Comparison of ENCODE assay signal across 18 cellular contexts in the genomic region with DNA sequence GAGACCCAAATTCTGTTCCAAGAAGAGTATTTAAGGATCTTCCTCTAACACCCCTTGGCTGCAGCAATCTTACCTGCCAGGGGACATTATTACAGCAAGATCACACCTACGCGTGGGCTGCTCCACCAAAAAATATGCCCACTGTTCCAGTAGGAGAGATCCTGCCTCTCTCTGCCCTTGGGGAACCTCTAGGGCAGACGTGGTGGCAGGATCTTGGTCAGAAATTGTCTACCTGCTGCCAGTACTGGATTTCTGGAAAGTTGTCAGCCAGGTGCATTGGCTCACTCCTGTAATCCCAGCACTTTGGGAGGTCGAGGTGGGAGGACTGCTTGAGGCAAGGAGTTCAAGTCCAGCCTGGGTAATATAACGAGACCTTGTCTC.
DNase-seq lines count a peak whose midpoint lies in the region; ATAC-seq and TF ChIP-seq lines count a peak whose summit lies in the region.
"Had no signal": no experiment of that assay in that cellular context is flagged by ENCODE, and none has a peak within 500 bp of the region (broad histone marks: within the 10 kb centered on the region; RNA-seq: fewer than 3 reads in every experiment).

No MANE protein-coding gene starts in this region.

- 88 to 98% methylated on average over 2 to 5 of the region's 5 CpGs for WGBS in mesodermal cell (ENCODE audit: insufficient coverage in 2 of 2), 2 experiments

- no peaks in the 10 kb centered on the region for H3K27me3 ChIP-seq in DND-41 (ENCODE audit: insufficient read depth, low read length, poor library complexity)
- H3K27me3 ChIP-seq in dorsolateral prefrontal cortex = no peaks in the 10 kb centered on the region

- TF ChIP-seq CTCF in DND-41 (IDR thresholded peaks at IDR 0.05; ENCODE audit: borderline replicate concordance, extremely low read depth, low read length, poor library complexity, severe bottlenecking) = no peak
- peak in 2 of 56 donors; percentile 0 to 2 for TF ChIP-seq CTCF in dorsolateral prefrontal cortex (IDR thresholded peaks at IDR 0.05 in 54 of 56, conservative IDR thresholded peaks at IDR 0.05 in 2 of 56; ENCODE audit: low read depth in 1 of 56, partially characterized antibody in 56 of 56)
- no peak for TF ChIP-seq CTCF in GM13977 (IDR thresholded peaks at IDR 0.05; ENCODE audit: extremely low read depth, insufficient read depth, missing control alignments)
- TF ChIP-seq CTCF in MCF 10A (IDR thresholded peaks at IDR 0.05; ENCODE audit: unreplicated experiment) = no peak

- peak overlapping the region; percentile 53 for H3K9ac ChIP-seq in DND-41 (ENCODE audit: low read depth, low read length)

- H2AFZ ChIP-seq in DND-41 (ENCODE audit: low read depth, low read length) = peak overlapping the region; percentile 76

- no peak overlapping the region for H3K4me3 Mint-ChIP-seq in MCF 10A (ENCODE audit: unreplicated experiment)
- H3K4me3 Mint-ChIP-seq: CD8-positive, alpha-beta memory T cell had no signal

- H3K4me1 ChIP-seq in DND-41 (ENCODE audit: insufficient read depth, low read length) (peaks cover 40% of the 10 kb centered on the region), mesodermal cell (ENCODE audit: control insufficient read depth, insufficient read depth, low read length, poor library complexity, severe bottlenecking) (peaks cover 8% of the 10 kb centered on the region)
- H3K4me1 ChIP-seq: A549 had no signal

- H3K4me1 Mint-ChIP-seq in MCF 10A (ENCODE audit: insufficient read depth, unreplicated experiment) = no peaks in the 10 kb centered on the region
- H3K4me1 Mint-ChIP-seq: CD8-positive, alpha-beta memory T cell had no signal

- CTCF ChIA-PET in MCF 10A (lab: Yijun Ruan, JAX) = interaction anchor here (0.5 kb wide), 1 partner anchor 8 kb away, joined by 3 read pairs; no protein-coding TSS in a partner anchor

- BruUV-seq in MCF 10A (replicated peaks; lab: Mats Ljungman, UMichigan) = no TSS peak

- no peaks in the 10 kb centered on the region for H3K79me2 ChIP-seq in DND-41 (ENCODE audit: insufficient read depth, low read length)

- H4K20me1 ChIP-seq in DND-41 (ENCODE audit: insufficient read depth, low read length) = no peaks in the 10 kb centered on the region

- in situ Hi-C loops in GM13977 (cut with MboI; ENCODE audit: low pct_unique_long_range_greater_than_20kb, low sequenced_read_pairs, unreplicated experiment) = no loop called here

- H3K9me3 Mint-ChIP-seq in MCF 10A (ENCODE audit: unreplicated experiment) = no peaks in the 10 kb centered on the region

- no peak for DNase-seq in DND-41
- DNase-seq in dorsolateral prefrontal cortex = no peak
- peak in 5 of 49 donors; percentile 21 to 61 (median 34) for DNase-seq in substantia nigra (lab: John Stamatoyannopoulos, UW)
- no peak for DNase-seq in GM19240 (ENCODE audit: insufficient read length, low spot score)
- DNase-seq in GM13977 (ENCODE audit: low spot score) = no peak
- DNase-seq in MCF 10A (ENCODE audit: unreplicated experiment) = no peak
- DNase-seq: CD8-positive, alpha-beta memory T cell; GOT3; NCI-H1092 treated with DMSO at 0.1 percent for 48 hours; NCI-H1694; NCI-H2107; NCI-H510A; OCI-M1; Right ventricle myocardium superior had no signal

- H3K27ac ChIP-seq in DND-41 (ENCODE audit: low read length) = peak overlapping the region; percentile 98
- H3K27ac ChIP-seq in dorsolateral prefrontal cortex = peak overlapping the region; percentile 79 to 100 (median 99)
- peak overlapping the region; percentile 75 for H3K27ac ChIP-seq in mesodermal cell (ENCODE audit: low read depth, low read length, severe bottlenecking)
- peak overlapping the region; percentile 100 for H3K27ac ChIP-seq in substantia nigra (ENCODE audit: low read depth, low read length, poor library complexity, severe bottlenecking)
- H3K27ac ChIP-seq: A549 had no signal

- no peaks in the 10 kb centered on the region for H3K27me3 Mint-ChIP-seq in MCF 10A (ENCODE audit: insufficient read depth, unreplicated experiment)
- H3K27me3 Mint-ChIP-seq: CD8-positive, alpha-beta memory T cell had no signal

- POLR2A ChIA-PET in MCF 10A (lab: Yijun Ruan, JAX) = no interaction called here

- H3K36me3 Mint-ChIP-seq in MCF 10A (ENCODE audit: insufficient read depth, unreplicated experiment) = no peaks in the 10 kb centered on the region
- H3K36me3 Mint-ChIP-seq: CD8-positive, alpha-beta memory T cell had no signal

- H3K4me3 ChIP-seq in DND-41 (ENCODE audit: low read depth in 1 of 2, low read length in 2 of 2) (no peak overlapping the region; a peak in 1 of 4 replicates), dorsolateral prefrontal cortex (peak overlapping the region in 4 of 59 donors; percentile 4 to 43 (median 26)), mesodermal cell (ENCODE audit: extremely low read depth, insufficient read depth, low read length, poor library complexity, severe bottlenecking) (no peak overlapping the region)
- H3K4me3 ChIP-seq: A549 had no signal

- H3K4me2 ChIP-seq in DND-41 (ENCODE audit: insufficient read depth, low read length) = no peak overlapping the region; the same call in 1 of the 2 replicates
- H3K4me2 ChIP-seq: A549 had no signal

- ATAC-seq in DND-41 (ENCODE audit: insufficient read depth, low read depth) (no peak), GM19397 (IDR thresholded peaks at IDR 0.05; ENCODE audit: unreplicated experiment) (no peak)
- ATAC-seq: A549, HCT116 had no signal

- H3K9me3 ChIP-seq in DND-41 (ENCODE audit: insufficient read depth, low read length, severe bottlenecking) = peaks cover 7% of the 10 kb centered on the region
- H3K9me3 ChIP-seq in mesodermal cell (ENCODE audit: control insufficient read depth, low read length) = no peaks in the 10 kb centered on the region
- H3K9me3 ChIP-seq: A549 had no signal

- intact Hi-C loops in dorsolateral prefrontal cortex (cut with DNase I) (loop anchor here in 1 of 2 donors (10.0 kb wide), 1 partner anchor 182 kb away; no protein-coding TSS in a partner anchor), MCF 10A (cut with micrococcal nuclease) (no loop called here)

- H3K27ac Mint-ChIP-seq in MCF 10A (ENCODE audit: low read depth, unreplicated experiment) = no peak overlapping the region
- H3K27ac Mint-ChIP-seq: CD8-positive, alpha-beta memory T cell had no signal

- no peaks in the 10 kb centered on the region for H3K36me3 ChIP-seq in DND-41 (ENCODE audit: insufficient read depth, low read length)
- no peaks in the 10 kb centered on the region for H3K36me3 ChIP-seq in mesodermal cell (ENCODE audit: control insufficient read depth, insufficient read depth, low read length)
